In genomic region chr1:175201061-175201508, GRCh38 we compare ENCODE assay signal across 13 cellular contexts. TPM values are rescaled to one million over a fixed set of nuclear protein-coding genes. Genes with fewer than 3 reads are reported as not detected.
DNase-seq lines count a peak whose midpoint lies in the region; ATAC-seq and TF ChIP-seq lines count a peak whose summit lies in the region.
"Had no signal": no experiment of that assay in that cellular context is flagged by ENCODE, and none has a peak within 500 bp of the region (broad histone marks: within the 10 kb centered on the region; RNA-seq: fewer than 3 reads in every experiment).

No MANE protein-coding gene starts in this region.

- 25% methylated on average over 5 of the region's 5 CpGs for WGBS in right cardiac atrium

- DNase-seq in CD4-positive, CD25-positive, alpha-beta regulatory T cell = no peak
- DNase-seq in adipocyte (ENCODE audit: low read depth) (peak; percentile 42), right cardiac atrium (peak in 1 of 3 donors; percentile 52), gastrocnemius medialis (no peak), H7 (no peak), NCI-H774 (lab: John Stamatoyannopoulos, UW) (no peak), T-cell (no peak)
- DNase-seq: activated naive CD8-positive, alpha-beta T cell treated with anti-CD3 and anti-CD28 coated beads, Interleukin-2, amount 10 ng/mL, durations not matched to agents 7 days and 5 days; C1 segment of cervical spinal cord; nucleus accumbens had no signal

- no peak overlapping the region for H3K4me3 ChIP-seq in CD4-positive, CD25-positive, alpha-beta regulatory T cell (ENCODE audit: low read depth, low read length)
- H3K4me3 ChIP-seq in adipocyte (ENCODE audit: low read length) (peak overlapping the region; percentile 16), right cardiac atrium (ENCODE audit: low read length) (no peak overlapping the region), gastrocnemius medialis (no peak overlapping the region), H7 (ENCODE audit: insufficient read depth, low read depth, low read length) (no peak overlapping the region)

- intact Hi-C loops in right cardiac atrium (cut with DNase I) (no loop called here), gastrocnemius medialis (cut with DNase I; ENCODE audit: low total_unique reads) (no loop called here)

- no peak overlapping the region for H3K4me3 Mint-ChIP-seq in CD4-positive, CD25-positive, alpha-beta regulatory T cell
- no peak overlapping the region for H3K4me3 Mint-ChIP-seq in T-cell
- H3K4me3 Mint-ChIP-seq: activated naive CD8-positive, alpha-beta T cell treated with anti-CD3 and anti-CD28 coated beads, Interleukin-2, amount 10 ng/mL, durations not matched to agents 7 days and 5 days; T-helper 2 cell treated with Interferon-gamma antibody and Interleukin-4, amounts not matched to agents 5 μg/mL and 100 μg/mL, for 36 hours had no signal

- H3K27ac ChIP-seq in CD4-positive, CD25-positive, alpha-beta regulatory T cell (ENCODE audit: insufficient read depth, low read length, poor library complexity, severe bottlenecking) = no peak overlapping the region
- peak overlapping the region; percentile 89 for H3K27ac ChIP-seq in right cardiac atrium (ENCODE audit: low read length)
- H3K27ac ChIP-seq in gastrocnemius medialis = peak overlapping the region; percentile 55 to 75 (median 68)

- no peaks in the 10 kb centered on the region for H3K9me3 Mint-ChIP-seq in CD4-positive, CD25-positive, alpha-beta regulatory T cell
- H3K9me3 Mint-ChIP-seq in T-cell = no peaks in the 10 kb centered on the region
- H3K9me3 Mint-ChIP-seq: activated naive CD8-positive, alpha-beta T cell treated with anti-CD3 and anti-CD28 coated beads, Interleukin-2, amount 10 ng/mL, durations not matched to agents 7 days and 5 days; T-helper 2 cell treated with Interferon-gamma antibody and Interleukin-4, amounts not matched to agents 5 μg/mL and 100 μg/mL, for 36 hours had no signal

- H3K4me1 Mint-ChIP-seq in CD4-positive, CD25-positive, alpha-beta regulatory T cell = peaks cover 0 to 7% (median 6%) of the 10 kb centered on the region in 4 donors
- H3K4me1 Mint-ChIP-seq in T-cell = peaks cover 9 to 23% (median 22%) of the 10 kb centered on the region in 3 donors

- POLR2A ChIA-PET in T-cell (lab: Charles Lee) = no interaction called here

- ATAC-seq in CD4-positive, CD25-positive, alpha-beta regulatory T cell (ENCODE audit: low read depth in 2 of 2) = no peak
- ATAC-seq in right cardiac atrium (peak; percentile 66 to 83), gastrocnemius medialis (peak; percentile 31 to 46), GM21526 (IDR thresholded peaks at IDR 0.05; ENCODE audit: low FRiP score, unreplicated experiment) (no peak), T-cell (replicated peaks in 1 of 4) (no peak)

- peaks cover 4% of the 10 kb centered on the region for H3K27me3 ChIP-seq in CD4-positive, CD25-positive, alpha-beta regulatory T cell (ENCODE audit: control insufficient read depth, insufficient read depth, low read length)
- no peaks in the 10 kb centered on the region for H3K27me3 ChIP-seq in adipocyte (replicated peaks; ENCODE audit: control insufficient read depth, insufficient read depth, low read length)
- H3K27me3 ChIP-seq in right cardiac atrium (ENCODE audit: control insufficient read depth, insufficient read depth) = no peaks in the 10 kb centered on the region
- no peaks in the 10 kb centered on the region for H3K27me3 ChIP-seq in gastrocnemius medialis
- H3K27me3 ChIP-seq in H7 (ENCODE audit: control insufficient read depth, insufficient read depth, low read length) = no peaks in the 10 kb centered on the region; the same call in 1 of the 2 replicates

- H3K9ac ChIP-seq in adipocyte (ENCODE audit: low read length) = peak overlapping the region; percentile 50

- CTCF ChIA-PET in T-cell (lab: Charles Lee) = no interaction called here

- no peak for TF ChIP-seq CTCF in gastrocnemius medialis (IDR thresholded peaks at IDR 0.05 in 4 of 5, conservative IDR thresholded peaks at IDR 0.05 in 1 of 5)

- H3K36me3 ChIP-seq in CD4-positive, CD25-positive, alpha-beta regulatory T cell (ENCODE audit: control insufficient read depth, insufficient read depth, low read length) = no peaks in the 10 kb centered on the region
- no peaks in the 10 kb centered on the region for H3K36me3 ChIP-seq in adipocyte (ENCODE audit: control insufficient read depth, insufficient read depth, low read length, severe bottlenecking)
- no peaks in the 10 kb centered on the region for H3K36me3 ChIP-seq in gastrocnemius medialis
- H3K36me3 ChIP-seq in H7 (replicated peaks; ENCODE audit: control insufficient read depth, insufficient read depth, low read length) = no peaks in the 10 kb centered on the region

- H3K36me3 Mint-ChIP-seq in CD4-positive, CD25-positive, alpha-beta regulatory T cell = no peaks in the 10 kb centered on the region
- H3K36me3 Mint-ChIP-seq in T-cell = no peaks in the 10 kb centered on the region

- in situ Hi-C loops in gastrocnemius medialis (cut with MboI; ENCODE audit: low sequenced_read_pairs in 4 of 4) = no loop called here

- peaks cover 26% of the 10 kb centered on the region for H3K27me3 Mint-ChIP-seq in CD4-positive, CD25-positive, alpha-beta regulatory T cell
- no peaks in the 10 kb centered on the region for H3K27me3 Mint-ChIP-seq in T-cell

- no peaks in the 10 kb centered on the region for H3K9me3 ChIP-seq in CD4-positive, CD25-positive, alpha-beta regulatory T cell (ENCODE audit: control insufficient read depth in 2 of 2, low read length in 2 of 2)
- H3K9me3 ChIP-seq in adipocyte (ENCODE audit: control insufficient read depth, low read length) (no peaks in the 10 kb centered on the region), right cardiac atrium (ENCODE audit: control insufficient read depth, low read length) (no peaks in the 10 kb centered on the region), gastrocnemius medialis (no peaks in the 10 kb centered on the region)

- H3K4me1 ChIP-seq in CD4-positive, CD25-positive, alpha-beta regulatory T cell (ENCODE audit: control insufficient read depth, insufficient read depth, low read length, poor library complexity, severe bottlenecking) = peaks cover 6% of the 10 kb centered on the region
- H3K4me1 ChIP-seq in adipocyte (ENCODE audit: control insufficient read depth, insufficient read depth, low read length) (peaks cover 34% of the 10 kb centered on the region), right cardiac atrium (ENCODE audit: control insufficient read depth, insufficient read depth, low read length) (peaks cover 10% of the 10 kb centered on the region), gastrocnemius medialis (peaks cover 13 to 17% of the 10 kb centered on the region in 2 donors)

- peak overlapping the region in 2 of 3 donors; percentile 32 to 38 for H3K27ac Mint-ChIP-seq in CD4-positive, CD25-positive, alpha-beta regulatory T cell
- no peak overlapping the region for H3K27ac Mint-ChIP-seq in T-cell
- H3K27ac Mint-ChIP-seq: activated naive CD8-positive, alpha-beta T cell treated with anti-CD3 and anti-CD28 coated beads, Interleukin-2, amount 10 ng/mL, durations not matched to agents 7 days and 5 days; T-helper 2 cell treated with Interferon-gamma antibody and Interleukin-4, amounts not matched to agents 5 μg/mL and 100 μg/mL, for 36 hours had no signal

- TF ChIP-seq POLR2A in gastrocnemius medialis (IDR thresholded peaks at IDR 0.05) = no peak

RNA-seq across cellular contexts. Expression of gene KIAA0040, which starts 8.5 kb away (rescaled TPM):
- 50.1 TPM for total RNA-seq in CD4-positive, CD25-positive, alpha-beta regulatory T cell
- 10 to 100 TPM; 53.1 to 63.3 (median 57.1) TPM for polyA plus RNA-seq in CD4-positive, CD25-positive, alpha-beta regulatory T cell
- total RNA-seq in right cardiac atrium (10 to 100 TPM; 17.6 to 36.0 (median 22.3) TPM), gastrocnemius medialis (10 to 100 TPM; 17.5 to 33.1 (median 19.5) TPM), T-cell (10 to 100 TPM; 33.0 to 60.0 (median 50.5) TPM)
- 7.5 TPM for polyA plus RNA-seq in right cardiac atrium
- total RNA-seq in H7 (2014; rRNA removed; shearing (Covaris generic)) = 10.2 and 10.6 TPM in 2 replicates
- total RNA-seq: HT1080 had no signal

Comparison
In these comparisons a context has a peak if more than half of its experiments do, and no peak if none do; other contexts are left out.
1. ATAC-seq: peak in right cardiac atrium (2 of 2) and gastrocnemius medialis (2 of 2); none in CD4-positive, CD25-positive, alpha-beta regulatory T cell (0 of 2), GM21526 (single experiment) and T-cell (0 of 4).
2. H3K27ac Mint-ChIP-seq: peak in CD4-positive, CD25-positive, alpha-beta regulatory T cell (2 of 3); none in T-cell (0 of 2).